In the genomic region with DNA sequence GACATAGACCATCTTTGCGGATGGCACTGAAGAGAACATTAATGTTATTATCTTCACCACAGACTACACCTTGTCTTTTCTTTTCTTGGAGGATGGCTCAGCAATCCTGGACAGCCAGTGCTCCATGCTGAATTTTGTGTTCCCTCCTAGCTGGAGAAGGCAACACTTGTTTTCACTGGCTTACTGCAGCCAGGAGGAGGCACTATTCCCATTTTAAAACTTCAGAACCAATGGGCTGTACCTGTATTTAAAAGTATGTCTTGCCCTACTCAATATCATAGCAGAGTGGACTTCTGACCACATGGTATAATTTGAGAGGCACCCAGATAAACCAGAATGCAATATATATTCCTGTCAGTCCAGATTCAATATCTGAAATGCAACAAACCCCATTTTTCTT, we compare ENCODE assay signal across 1 cellular context.
TF ChIP-seq lines count a peak whose summit lies in the region.

No MANE protein-coding gene starts in this region.

TF ChIP-seq in H1, 55 proteins besides CTCF, POLR2A, EP300 and RAD21:
- TF ChIP-seq FOSL1 (IDR thresholded peaks at IDR 0.05; ENCODE audit: insufficient read depth, low read depth, low read length) (no peak), TEAD4 (IDR thresholded peaks at IDR 0.05; ENCODE audit: low read depth, low read length) (no peak), PHF8 (conservative IDR thresholded peaks at IDR 0.05; ENCODE audit: low read depth, low read length) (no peak), SUZ12 (IDR thresholded peaks at IDR 0.05; ENCODE audit: low read length) (no peak)
